Comparison of ENCODE assay signal across 8 cellular contexts in genomic region chr9:114155263-114155966, GRCh38. TPM values are rescaled to one million over a fixed set of nuclear protein-coding genes. Genes with fewer than 3 reads are reported as not detected.
DNase-seq lines count a peak whose midpoint lies in the region; ATAC-seq and TF ChIP-seq lines count a peak whose summit lies in the region.

Gene COL27A1 (plus strand): TSS chr9:114155537. CDS start chr9:114155951, 414 bp downstream.

- no peaks in the 10 kb centered on the region for H3K9me3 ChIP-seq in liver (ENCODE audit: control insufficient read depth in 4 of 4, low read length in 3 of 4)

- intact Hi-C loops in dorsolateral prefrontal cortex (cut with DNase I), result loop anchor here (1.0 to 5.0 kb wide), 4 partner anchors 116 to 135 kb away; no protein-coding TSS in a partner anchor

- no peaks in the 10 kb centered on the region for H3K36me3 ChIP-seq in liver (ENCODE audit: control insufficient read depth in 4 of 4, insufficient read depth in 3 of 4, low read depth in 1 of 4, low read length in 3 of 4)

- H3K9ac ChIP-seq in liver (ENCODE audit: low read depth in 1 of 2, low read length in 2 of 2), result peak within 1 kb of the TSS; percentile 7 to 67

- H3K27me3 ChIP-seq in dorsolateral prefrontal cortex (peaks cover 0 to 40% (median 23%) of the 10 kb centered on the region in 45 donors), liver (ENCODE audit: control insufficient read depth in 4 of 4, insufficient read depth in 4 of 4, low read length in 3 of 4) (no peaks in the 10 kb centered on the region)

- DNase-seq in DMS79 treated with DMSO at 0.1 percent for 48 hours (lab: John Stamatoyannopoulos, UW), result peak; percentile 50
- DNase-seq in DMS79 (lab: John Stamatoyannopoulos, UW), result no peak
- peak; percentile 11 for DNase-seq in NCI-H446 treated with DMSO at 0.1 percent for 48 hours (lab: John Stamatoyannopoulos, UW)
- peak; percentile 88 to 89 for DNase-seq in activated CD4-positive, alpha-beta T cell treated with anti-CD3 and anti-CD28 coated beads, Interleukin-2, amount 50 U/mL, for 48 hours
- DNase-seq in dorsolateral prefrontal cortex, result peak; percentile 63 to 90 (median 74)
- DNase-seq in stimulated activated CD4-positive, alpha-beta T cell treated with anti-CD3 and anti-CD28 coated beads, Interleukin-2, amount 100 ng/mL, for 4 hours (ENCODE audit: low read depth), result peak; percentile 75

- ATAC-seq in HG03039 (IDR thresholded peaks at IDR 0.05; ENCODE audit: unreplicated experiment), result peak; percentile 52

- TF ChIP-seq CTCF in dorsolateral prefrontal cortex (IDR thresholded peaks at IDR 0.05 in 54 of 56, conservative IDR thresholded peaks at IDR 0.05 in 2 of 56; ENCODE audit: low read depth in 1 of 56, partially characterized antibody in 56 of 56), result peak; percentile 62 to 98 (median 92)
- TF ChIP-seq CTCF in liver (IDR thresholded peaks at IDR 0.05; ENCODE audit: low read depth, low read length, missing input control), result peak; percentile 88

- TF ChIP-seq RAD21 in liver (IDR thresholded peaks at IDR 0.05), result peak; percentile 88 to 93

- under 1% methylated on average over 58 of the region's 58 CpGs for WGBS in liver

- H3K27ac ChIP-seq in dorsolateral prefrontal cortex (peak within 1 kb of the TSS in 25 of 59 donors; percentile 3 to 70 (median 37)), liver (ENCODE audit: low read depth in 1 of 2, low read length in 2 of 2) (peak within 1 kb of the TSS; percentile 78 to 87)

- H3K4me3 ChIP-seq in dorsolateral prefrontal cortex (peak within 1 kb of the TSS; percentile 36 to 79 (median 62)), liver (ENCODE audit: low read depth in 1 of 3, low read length in 3 of 3) (peak within 1 kb of the TSS; percentile 65 to 82 (median 68))

- H3K4me1 ChIP-seq in liver (ENCODE audit: control insufficient read depth in 4 of 4, insufficient read depth in 4 of 4, low read length in 3 of 4), result peaks cover 8 to 61% (median 41%) of the 10 kb centered on the region in 4 donors

TF ChIP-seq in liver, 16 proteins besides CTCF, POLR2A, EP300 and RAD21:
- no peak for TF ChIP-seq GABPA (IDR thresholded peaks at IDR 0.05 in 1 of 2, conservative IDR thresholded peaks at IDR 0.05 in 1 of 2)
- TF ChIP-seq YY1 (IDR thresholded peaks at IDR 0.05), result peak; percentile 24
- peak; percentile 10 to 19 for TF ChIP-seq HNF4A (conservative IDR thresholded peaks at IDR 0.05)
- TF ChIP-seq, protein P1, sequence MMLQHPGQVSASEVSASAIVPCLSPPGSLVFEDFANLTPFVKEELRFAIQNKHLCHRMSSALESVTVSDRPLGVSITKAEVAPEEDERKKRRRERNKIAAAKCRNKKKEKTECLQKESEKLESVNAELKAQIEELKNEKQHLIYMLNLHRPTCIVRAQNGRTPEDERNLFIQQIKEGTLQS (IDR thresholded peaks at IDR 0.05), result no peak
- no peak for TF ChIP-seq MAX (IDR thresholded peaks at IDR 0.05)
- no peak for TF ChIP-seq NR2F2 (IDR thresholded peaks at IDR 0.05)
- TF ChIP-seq, protein P2, sequence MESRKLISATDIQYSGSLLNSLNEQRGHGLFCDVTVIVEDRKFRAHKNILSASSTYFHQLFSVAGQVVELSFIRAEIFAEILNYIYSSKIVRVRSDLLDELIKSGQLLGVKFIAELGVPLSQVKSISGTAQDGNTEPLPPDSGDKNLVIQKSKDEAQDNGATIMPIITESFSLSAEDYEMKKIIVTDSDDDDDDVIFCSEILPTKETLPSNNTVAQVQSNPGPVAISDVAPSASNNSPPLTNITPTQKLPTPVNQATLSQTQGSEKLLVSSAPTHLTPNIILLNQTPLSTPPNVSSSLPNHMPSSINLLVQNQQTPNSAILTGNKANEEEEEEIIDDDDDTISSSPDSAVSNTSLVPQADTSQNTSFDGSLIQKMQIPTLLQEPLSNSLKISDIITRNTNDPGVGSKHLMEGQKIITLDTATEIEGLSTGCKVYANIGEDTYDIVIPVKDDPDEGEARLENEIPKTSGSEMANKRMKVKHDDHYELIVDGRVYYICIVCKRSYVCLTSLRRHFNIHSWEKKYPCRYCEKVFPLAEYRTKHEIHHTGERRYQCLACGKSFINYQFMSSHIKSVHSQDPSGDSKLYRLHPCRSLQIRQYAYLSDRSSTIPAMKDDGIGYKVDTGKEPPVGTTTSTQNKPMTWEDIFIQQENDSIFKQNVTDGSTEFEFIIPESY (IDR thresholded peaks at IDR 0.05), result no peak
- no peak for TF ChIP-seq EGR1 (IDR thresholded peaks at IDR 0.05; ENCODE audit: low read depth in 2 of 2)
- TF ChIP-seq JUND (IDR thresholded peaks at IDR 0.05), result no peak
- TF ChIP-seq SP1 (IDR thresholded peaks at IDR 0.05), result no peak
- TF ChIP-seq HNF4G (IDR thresholded peaks at IDR 0.05), result no peak
- TF ChIP-seq REST (IDR thresholded peaks at IDR 0.05), result no peak
- no peak for TF ChIP-seq FOXA1 (IDR thresholded peaks at IDR 0.05)
- TF ChIP-seq FOXA2 (IDR thresholded peaks at IDR 0.05), result no peak
- TF ChIP-seq RXRA (IDR thresholded peaks at IDR 0.05), result peak in 1 of 2 donors; percentile 13
- TF ChIP-seq TAF1 (conservative IDR thresholded peaks at IDR 0.05), result no peak

RNA-seq across cellular contexts. Expression of gene COL27A1, which starts in this region (rescaled TPM):
- total RNA-seq in dorsolateral prefrontal cortex (10 to 100 TPM in 55 of 120 experiments, 1 to 10 TPM in 65; 2.5 to 32.9 (median 9.7) TPM), liver (10 to 100 TPM; 13.3 to 20.4 TPM)
- 10 to 100 TPM in 1 of 2 donors, 1 to 10 TPM in 1; 7.0 to 10.7 TPM for polyA plus RNA-seq in liver
